In the genomic region with DNA sequence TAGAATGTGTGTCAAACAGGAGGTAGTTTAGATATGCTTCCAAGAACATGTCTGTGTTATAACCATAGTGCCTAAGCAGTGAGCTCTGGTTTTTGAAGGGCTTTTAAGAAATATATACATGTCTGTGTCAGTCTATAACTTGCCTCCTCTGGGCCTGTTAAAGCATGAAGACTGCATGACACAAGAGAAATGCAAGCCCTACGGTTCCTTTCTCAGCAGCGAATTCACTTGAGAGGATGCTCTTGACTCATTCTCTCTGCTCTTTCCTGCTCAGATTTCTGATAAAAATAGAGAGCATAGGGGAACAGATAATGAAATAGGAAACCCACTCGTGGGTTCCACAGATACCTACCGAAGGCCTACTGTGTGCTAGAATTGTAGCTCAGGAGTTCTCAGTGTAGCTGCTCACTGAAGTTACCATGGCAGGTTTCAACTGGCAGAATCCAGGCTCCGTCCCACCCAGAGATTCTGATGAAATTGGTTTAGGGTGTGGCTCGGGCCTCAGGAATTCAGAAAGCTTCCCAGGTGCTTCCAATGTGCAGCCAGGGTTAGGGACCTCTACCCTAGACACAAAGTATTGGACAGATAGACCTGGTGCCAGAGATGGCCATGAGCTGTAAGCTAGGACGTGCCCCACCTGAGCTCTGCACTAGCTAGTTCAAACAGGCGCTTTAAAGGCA, we compare ENCODE assay signal across 21 cellular contexts.
DNase-seq lines count a peak whose midpoint lies in the region; ATAC-seq and TF ChIP-seq lines count a peak whose summit lies in the region.
"Had no signal": no experiment of that assay in that cellular context is flagged by ENCODE, and none has a peak within 500 bp of the region (broad histone marks: within the 10 kb centered on the region; RNA-seq: fewer than 3 reads in every experiment).

No MANE protein-coding gene starts in this region.

- no peak for ATAC-seq in HG02798 (IDR thresholded peaks at IDR 0.05; ENCODE audit: poor library complexity, unreplicated experiment)
- ATAC-seq: A549; CD8-positive, alpha-beta T cell had no signal

- DNase-seq in NCI-H748 (lab: John Stamatoyannopoulos, UW; ENCODE audit: unreplicated experiment) (peak; percentile 13), NCI-H748 treated with DMSO at 0.1 percent for 48 hours (lab: John Stamatoyannopoulos, UW) (no peak), RWPE1 (ENCODE audit: low spot score) (peak; percentile 67), fibroblast of mammary gland (ENCODE audit: low read depth) (peak; percentile 41), T-helper 9 cell (no peak), GM13977 (ENCODE audit: low spot score) (no peak)
- DNase-seq: activated CD4-positive, CD25-positive, alpha-beta regulatory T cell treated with anti-CD3 and anti-CD28 coated beads, Interleukin-2, amount 50 U/mL, for 72 hours; activated gamma-delta T cell treated with Interleukin-2 at 50 U/mL for 16 hours; CD8-positive, alpha-beta T cell; cerebellar nuclear complex; foreskin melanocyte; H9; left cardiac atrium; MV-4-11; NCI-H2081 treated with DMSO at 0.1 percent for 48 hours; PC-9; stimulated activated naive CD4-positive, alpha-beta T cell; trophoblast cell had no signal

- POLR2A ChIA-PET in RWPE1 (lab: Yijun Ruan, JAX; ENCODE audit: low non-redundant PET): interaction anchor here (1.1 kb wide), 1 partner anchor 52 kb away, joined by 3 read pairs; no protein-coding TSS in a partner anchor

- H3K4me3 ChIP-seq in fibroblast of mammary gland (ENCODE audit: control insufficient read depth, low read depth, low read length) (no peak overlapping the region), skin epidermis (no peak overlapping the region)
- H3K4me3 ChIP-seq: A549, PC-9 had no signal

- TF ChIP-seq CTCF in RWPE1 (conservative IDR thresholded peaks at IDR 0.05; ENCODE audit: low read depth) (no peak), fibroblast of mammary gland (conservative IDR thresholded peaks at IDR 0.05; ENCODE audit: control insufficient read depth, insufficient read depth, low read depth, low read length) (no peak), GM13977 (IDR thresholded peaks at IDR 0.05; ENCODE audit: extremely low read depth, insufficient read depth, missing control alignments) (no peak)

- H3K27ac ChIP-seq in RWPE1 (peak overlapping the region; percentile 95), skin epidermis (peak overlapping the region in 20 of 21 experiments; percentile 35 to 86 (median 74))
- H3K27ac ChIP-seq: PC-9 had no signal

- CTCF ChIA-PET in RWPE1 (lab: Yijun Ruan, JAX): interaction anchor here (0.6 to 5.9 kb wide), 7 partner anchors 23 to 253 kb away, joined by 3 to 130 read pairs (median 5); no protein-coding TSS in a partner anchor

- in situ Hi-C loops in GM13977 (cut with MboI; ENCODE audit: low pct_unique_long_range_greater_than_20kb, low sequenced_read_pairs, unreplicated experiment): loop anchor here (10.0 to 25.0 kb wide), 2 partner anchors 351 to 578 kb away; no protein-coding TSS in a partner anchor

Comparison
In these comparisons a context has a peak if more than half of its experiments do, and no peak if none do; other contexts are left out.
1. DNase-seq: peak in NCI-H748 (single experiment), RWPE1 (single experiment) and fibroblast of mammary gland (single experiment); none in NCI-H748 treated with DMSO at 0.1 percent for 48 hours (single experiment), T-helper 9 cell (single experiment) and GM13977 (single experiment).